39 cellular contexts compared by ENCODE assay signal in the genomic region with DNA sequence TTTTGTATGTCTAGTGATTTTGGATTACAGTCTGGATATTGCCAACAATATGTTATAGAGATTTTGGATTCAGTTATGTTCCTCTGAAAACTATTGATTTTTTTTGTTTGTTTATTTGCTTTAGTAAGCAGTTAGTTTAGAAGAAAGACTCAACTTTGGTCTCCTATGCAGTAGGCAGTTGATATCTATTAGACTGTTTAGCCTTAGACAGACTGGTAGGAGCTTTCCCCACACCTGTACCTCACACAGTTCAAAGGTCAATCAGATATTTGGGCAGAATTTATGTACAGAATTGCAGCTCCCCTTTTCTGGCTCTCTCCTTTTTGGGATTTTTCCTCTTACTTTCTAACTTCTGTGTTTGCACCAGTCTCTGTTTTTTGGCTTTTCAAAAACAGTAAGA. TPM values are rescaled to one million over a fixed set of nuclear protein-coding genes. Genes with fewer than 3 reads are reported as not detected.
"Had no signal": no experiment of that assay in that cellular context is flagged by ENCODE, and none has a peak within 500 bp of the region (broad histone marks: within the 10 kb centered on the region; RNA-seq: fewer than 3 reads in every experiment).

No MANE protein-coding gene starts in this region.

- H3K27ac Mint-ChIP-seq: activated naive CD4-positive, alpha-beta T cell treated with anti-CD3 and anti-CD28 coated beads for 36 hours; activated naive CD4-positive, alpha-beta T cell treated with anti-CD3 and anti-CD28 coated beads, Interleukin-2, amount 10 ng/mL, durations not matched to agents 7 days and 5 days; activated naive CD4-positive, alpha-beta T cell treated with anti-CD3 and anti-CD28 coated beads, Interleukin-2, amount 50 U/mL, for 24 hours; activated naive CD4-positive, alpha-beta T cell treated with anti-CD3 and anti-CD28 coated beads, Interleukin-2, amount 50 U/mL, for 72 hours; activated naive CD8-positive, alpha-beta T cell; activated naive CD8-positive, alpha-beta T cell treated with anti-CD3 and anti-CD28 coated beads for 36 hours; activated naive CD8-positive, alpha-beta T cell treated with anti-CD3 and anti-CD28 coated beads, Interleukin-2, amount 10 ng/mL, durations not matched to agents 7 days and 5 days; activated naive CD8-positive, alpha-beta T cell treated with anti-CD3 and anti-CD28 coated beads, Interleukin-2, amount 50 U/mL, for 24 hours; activated T-cell treated with anti-CD3 and anti-CD28 coated beads, Interleukin-2, amount 50 U/mL, for 24 hours; activated T-cell treated with anti-CD3 and anti-CD28 coated beads, Interleukin-2, amount 50 U/mL, for 72 hours; activated T-helper 1 cell treated with anti-CD3 and anti-CD28 coated beads, Interleukin-12 subunit alpha, Interleukin-12 subunit beta, Interleukin-2, Interleukin-4 antibody, amounts not matched to agents 30 ng/mL and 10 ng/mL and 1 ng/mL, durations not matched to agents 14 hours and 24 hours and 36 hours; activated T-helper 17 cell treated with anti-CD3 and anti-CD28 coated beads, Interleukin-2, amount 50 U/mL, for 72 hours; activated T-helper 2 cell treated with anti-CD3 and anti-CD28 coated beads, Interferon-gamma antibody, Interleukin-2, Interleukin-4, amounts not matched to agents 10 μg/mL and 5 μg/mL and 100 μg/mL, durations not matched to agents 14 hours and 24 hours and 36 hours; brain had no signal

- ATAC-seq: activated naive CD4-positive, alpha-beta T cell treated with anti-CD3 and anti-CD28 coated beads, Interleukin-2, amount 50 U/mL, for 72 hours; activated naive CD8-positive, alpha-beta T cell treated with anti-CD3 and anti-CD28 coated beads, Interleukin-2, amount 50 U/mL, for 24 hours; activated T-cell treated with anti-CD3 and anti-CD28 coated beads, Interleukin-2, amount 50 U/mL, for 4 hours; activated T-cell treated with anti-CD3 and anti-CD28 coated beads, Interleukin-2, amount 50 U/mL, for 72 hours; activated T-helper 17 cell treated with anti-CD3 and anti-CD28 coated beads, Interleukin-2, amount 50 U/mL, for 72 hours; body of pancreas had no signal

- FAIRE-seq: astrocyte, bronchial epithelial cell had no signal

- H3K27ac ChIP-seq: adrenal gland, ascending aorta, body of pancreas, brain microvascular endothelial cell, cardiac muscle cell had no signal

- H3K27me3 Mint-ChIP-seq: activated naive CD4-positive, alpha-beta T cell treated with anti-CD3 and anti-CD28 coated beads, Interleukin-2, amount 10 ng/mL, durations not matched to agents 7 days and 5 days; activated naive CD4-positive, alpha-beta T cell treated with anti-CD3 and anti-CD28 coated beads, Interleukin-2, amount 50 U/mL, for 24 hours; activated naive CD8-positive, alpha-beta T cell; activated naive CD8-positive, alpha-beta T cell treated with anti-CD3 and anti-CD28 coated beads for 36 hours; activated naive CD8-positive, alpha-beta T cell treated with anti-CD3 and anti-CD28 coated beads, Interleukin-2, amount 50 U/mL, for 24 hours; activated T-cell treated with anti-CD3 and anti-CD28 coated beads, Interleukin-2, amount 50 U/mL, for 24 hours; activated T-helper 17 cell treated with anti-CD3 and anti-CD28 coated beads, Interleukin-2, amount 50 U/mL, for 72 hours; central memory CD8-positive, alpha-beta T cell had no signal

- H3K9me3 Mint-ChIP-seq: activated naive CD4-positive, alpha-beta T cell treated with anti-CD3 and anti-CD28 coated beads, Interleukin-2, amount 10 ng/mL, durations not matched to agents 7 days and 5 days; activated naive CD4-positive, alpha-beta T cell treated with anti-CD3 and anti-CD28 coated beads, Interleukin-2, amount 50 U/mL, for 24 hours; activated naive CD4-positive, alpha-beta T cell treated with anti-CD3 and anti-CD28 coated beads, Interleukin-2, amount 50 U/mL, for 72 hours; activated naive CD8-positive, alpha-beta T cell treated with anti-CD3 and anti-CD28 coated beads for 36 hours; activated naive CD8-positive, alpha-beta T cell treated with anti-CD3 and anti-CD28 coated beads, Interleukin-2, amount 10 ng/mL, durations not matched to agents 7 days and 5 days; activated naive CD8-positive, alpha-beta T cell treated with anti-CD3 and anti-CD28 coated beads, Interleukin-2, amount 50 U/mL, for 24 hours; activated T-cell treated with anti-CD3 and anti-CD28 coated beads, Interleukin-2, amount 50 U/mL, for 24 hours; activated T-cell treated with anti-CD3 and anti-CD28 coated beads, Interleukin-2, amount 50 U/mL, for 4 hours; activated T-cell treated with anti-CD3 and anti-CD28 coated beads, Interleukin-2, amount 50 U/mL, for 72 hours; activated T-helper 17 cell treated with anti-CD3 and anti-CD28 coated beads, Interleukin-2, amount 50 U/mL, for 72 hours; activated T-helper 2 cell treated with anti-CD3 and anti-CD28 coated beads, Interferon-gamma antibody, Interleukin-2, Interleukin-4, amounts not matched to agents 10 μg/mL and 5 μg/mL and 100 μg/mL, durations not matched to agents 14 hours and 24 hours and 36 hours; central memory CD8-positive, alpha-beta T cell had no signal

- H3K4me1 Mint-ChIP-seq: activated naive CD8-positive, alpha-beta T cell treated with anti-CD3 and anti-CD28 coated beads for 36 hours; activated naive CD8-positive, alpha-beta T cell treated with anti-CD3 and anti-CD28 coated beads, Interleukin-2, amount 10 ng/mL, durations not matched to agents 7 days and 5 days; activated naive CD8-positive, alpha-beta T cell treated with anti-CD3 and anti-CD28 coated beads, Interleukin-2, amount 50 U/mL, for 24 hours had no signal

- H3K36me3 ChIP-seq: adrenal gland, ascending aorta, brain microvascular endothelial cell, cardiac muscle cell had no signal

- H3K9me3 ChIP-seq: adrenal gland, ascending aorta, body of pancreas had no signal

- H3K27me3 ChIP-seq: adrenal gland, ascending aorta, body of pancreas, brain microvascular endothelial cell, cardiac muscle cell had no signal

- DNase-seq: activated effector memory CD4-positive, alpha-beta T cell treated with anti-CD3 and anti-CD28 coated beads, Interleukin-2, amount 50 U/mL, for 16 hours; activated effector memory CD4-positive, alpha-beta T cell treated with Interleukin-2 at 50 U/mL for 16 hours; activated gamma-delta T cell; activated gamma-delta T cell treated with Interleukin-2 at 50 U/mL for 16 hours; activated naive CD4-positive, alpha-beta T cell; activated naive CD4-positive, alpha-beta T cell treated with anti-CD3 and anti-CD28 coated beads for 36 hours; activated naive CD4-positive, alpha-beta T cell treated with anti-CD3 and anti-CD28 coated beads, Interleukin-2, amount 10 ng/mL, durations not matched to agents 7 days and 5 days; activated naive CD4-positive, alpha-beta T cell treated with anti-CD3 and anti-CD28 coated beads, Interleukin-2, amount 50 U/mL, for 16 hours; activated naive CD4-positive, alpha-beta T cell treated with Interleukin-2 at 50 U/mL for 16 hours; activated naive CD8-positive, alpha-beta T cell treated with anti-CD3 and anti-CD28 coated beads for 36 hours; activated naive CD8-positive, alpha-beta T cell treated with anti-CD3 and anti-CD28 coated beads, Interleukin-2, amount 10 ng/mL, durations not matched to agents 7 days and 5 days; activated naive CD8-positive, alpha-beta T cell treated with anti-CD3 and anti-CD28 coated beads, Interleukin-2, amount 50 U/mL, for 24 hours; activated T-cell treated with anti-CD3 and anti-CD28 coated beads for 4 hours; activated T-cell treated with anti-CD3 and anti-CD28 coated beads, Interleukin-2, amount 50 U/mL, for 24 hours; activated T-cell treated with anti-CD3 and anti-CD28 coated beads, Interleukin-2, amount 50 U/mL, for 4 hours; activated T-cell treated with anti-CD3 and anti-CD28 coated beads, Interleukin-2, amount 50 U/mL, for 48 hours; activated T-cell treated with anti-CD3 and anti-CD28 coated beads, Interleukin-2, amount 50 U/mL, for 72 hours; adrenal gland; amniotic stem cell; amygdala; anterior cingulate cortex; aorta; body of pancreas; brain microvascular endothelial cell; caudate nucleus; central memory CD4-positive, alpha-beta T cell; cerebellar nuclear complex had no signal

- H3K36me3 Mint-ChIP-seq: activated naive CD4-positive, alpha-beta T cell treated with anti-CD3 and anti-CD28 coated beads, Interleukin-2, amount 10 ng/mL, durations not matched to agents 7 days and 5 days; activated naive CD4-positive, alpha-beta T cell treated with anti-CD3 and anti-CD28 coated beads, Interleukin-2, amount 50 U/mL, for 24 hours; activated naive CD4-positive, alpha-beta T cell treated with anti-CD3 and anti-CD28 coated beads, Interleukin-2, amount 50 U/mL, for 72 hours; brain had no signal

- H3K4me3 Mint-ChIP-seq: activated naive CD4-positive, alpha-beta T cell treated with anti-CD3 and anti-CD28 coated beads for 36 hours; activated naive CD4-positive, alpha-beta T cell treated with anti-CD3 and anti-CD28 coated beads, Interleukin-2, amount 10 ng/mL, durations not matched to agents 7 days and 5 days; activated naive CD4-positive, alpha-beta T cell treated with anti-CD3 and anti-CD28 coated beads, Interleukin-2, amount 50 U/mL, for 24 hours; activated naive CD8-positive, alpha-beta T cell; activated naive CD8-positive, alpha-beta T cell treated with anti-CD3 and anti-CD28 coated beads for 36 hours; activated naive CD8-positive, alpha-beta T cell treated with anti-CD3 and anti-CD28 coated beads, Interleukin-2, amount 10 ng/mL, durations not matched to agents 7 days and 5 days; activated naive CD8-positive, alpha-beta T cell treated with anti-CD3 and anti-CD28 coated beads, Interleukin-2, amount 50 U/mL, for 24 hours; activated T-cell treated with anti-CD3 and anti-CD28 coated beads, Interleukin-2, amount 50 U/mL, for 24 hours; activated T-cell treated with anti-CD3 and anti-CD28 coated beads, Interleukin-2, amount 50 U/mL, for 4 hours; activated T-cell treated with anti-CD3 and anti-CD28 coated beads, Interleukin-2, amount 50 U/mL, for 72 hours; activated T-helper 1 cell treated with anti-CD3 and anti-CD28 coated beads, Interleukin-12 subunit alpha, Interleukin-12 subunit beta, Interleukin-2, Interleukin-4 antibody, amounts not matched to agents 30 ng/mL and 10 ng/mL and 1 ng/mL, durations not matched to agents 14 hours and 24 hours and 36 hours; activated T-helper 17 cell treated with anti-CD3 and anti-CD28 coated beads, Interleukin-2, amount 50 U/mL, for 72 hours; brain; central memory CD8-positive, alpha-beta T cell had no signal

- H3K4me3 ChIP-seq: adrenal gland, ascending aorta, body of pancreas, cardiac muscle cell had no signal

RNA-seq across cellular contexts. Expression of a gene that starts 42.3 kb away (rescaled TPM):
- total RNA-seq: ascending aorta had no signal
